15 cellular contexts compared by ENCODE assay signal in the genomic region with DNA sequence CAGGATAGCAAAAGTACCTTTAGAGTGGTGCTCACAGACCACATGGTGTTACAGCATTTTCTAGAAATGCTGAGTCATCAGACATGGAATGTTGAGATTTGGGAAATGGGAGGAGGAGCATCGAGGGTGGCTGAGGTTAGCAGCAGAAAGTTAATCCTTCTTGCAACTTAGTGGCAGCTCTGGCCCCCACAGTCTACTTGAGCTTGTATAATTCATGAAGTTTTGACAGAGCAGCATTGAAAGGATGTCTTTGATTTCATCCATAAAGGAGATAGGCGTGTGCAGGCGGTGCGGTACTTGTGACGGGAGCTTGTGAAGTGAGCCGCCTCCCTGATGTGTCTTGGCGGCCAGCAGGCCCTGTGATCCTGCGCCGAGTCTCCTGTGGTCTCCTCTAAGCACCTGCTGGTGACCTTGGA.
DNase-seq lines count a peak whose midpoint lies in the region; ATAC-seq and TF ChIP-seq lines count a peak whose summit lies in the region.
"Had no signal": no experiment of that assay in that cellular context is flagged by ENCODE, and none has a peak within 500 bp of the region (broad histone marks: within the 10 kb centered on the region; RNA-seq: fewer than 3 reads in every experiment).

No MANE protein-coding gene starts in this region.

- ATAC-seq in HG02798 (IDR thresholded peaks at IDR 0.05; ENCODE audit: poor library complexity, unreplicated experiment) = no peak
- ATAC-seq: activated CD4-positive, CD25-positive, alpha-beta regulatory T cell treated with anti-CD3 and anti-CD28 coated beads, Interleukin-2, amount 50 U/mL, for 24 hours; stimulated activated naive CD8-positive, alpha-beta T cell treated with anti-CD3 and anti-CD28 coated beads, Interleukin-15, amount 100 ng/mL, for 72 hours had no signal

- peaks cover 5% of the 10 kb centered on the region; the same call in 1 of the 2 replicates for H3K9me3 ChIP-seq in SK-N-MC (ENCODE audit: low read depth, low read length)
- no peaks in the 10 kb centered on the region for H3K9me3 ChIP-seq in CD8-positive, alpha-beta memory T cell (ENCODE audit: low read length)
- H3K9me3 ChIP-seq: ascending aorta had no signal

- peaks cover 46 to 68% (median 60%) of the 10 kb centered on the region in 3 donors for H3K4me1 Mint-ChIP-seq in CD8-positive, alpha-beta memory T cell

- peaks cover 0 to 3% of the 10 kb centered on the region in 2 donors for H3K27me3 Mint-ChIP-seq in CD8-positive, alpha-beta memory T cell
- H3K27me3 Mint-ChIP-seq: CD4-positive, CD25-positive, alpha-beta regulatory T cell; stimulated activated naive CD8-positive, alpha-beta T cell treated with anti-CD3 and anti-CD28 coated beads, Interleukin-15, amount 100 ng/mL, for 72 hours had no signal

- POLR2A ChIA-PET in CD8-positive, alpha-beta memory T cell (lab: Charles Lee) = no interaction called here

- H3K27me3 ChIP-seq in CD8-positive, alpha-beta memory T cell (ENCODE audit: insufficient read depth, low read length, poor library complexity, severe bottlenecking) = no peaks in the 10 kb centered on the region
- H3K27me3 ChIP-seq: ascending aorta had no signal

- H3K27ac ChIP-seq in SK-N-MC = peak overlapping the region; percentile 53
- no peak overlapping the region for H3K27ac ChIP-seq in CD8-positive, alpha-beta memory T cell (ENCODE audit: low read depth, low read length)
- H3K27ac ChIP-seq: ascending aorta had no signal

- H3K36me3 Mint-ChIP-seq in CD8-positive, alpha-beta memory T cell = peaks cover 7 to 17% (median 16%) of the 10 kb centered on the region in 3 donors

- peaks cover 0 to 9% (median 0%) of the 10 kb centered on the region in 5 donors for H3K9me3 Mint-ChIP-seq in CD8-positive, alpha-beta memory T cell

- no peak overlapping the region for H3K9ac ChIP-seq in SK-N-MC (ENCODE audit: insufficient read length)

- peaks cover 5% of the 10 kb centered on the region for H3K4me1 ChIP-seq in CD8-positive, alpha-beta memory T cell (ENCODE audit: insufficient read depth, low read length)
- H3K4me1 ChIP-seq: ascending aorta had no signal

- 0 out of 2 replicates have a peak overlapping the region, but pooled peaks have one; percentile 20 for H3K4me3 ChIP-seq in SK-N-MC
- no peak overlapping the region for H3K4me3 ChIP-seq in fibroblast of pulmonary artery (replicated peaks; ENCODE audit: low read depth, low read length)
- no peak overlapping the region for H3K4me3 ChIP-seq in CD8-positive, alpha-beta memory T cell (ENCODE audit: low read length)
- H3K4me3 ChIP-seq: ascending aorta had no signal

- peak overlapping the region in 1 of 8 donors; percentile 32 for H3K27ac Mint-ChIP-seq in CD8-positive, alpha-beta memory T cell
- H3K27ac Mint-ChIP-seq: progenitor cell of endocrine pancreas had no signal

- CTCF ChIA-PET in CD8-positive, alpha-beta memory T cell (lab: Charles Lee) = no interaction called here

- H3K36me3 ChIP-seq in SK-N-MC (ENCODE audit: insufficient read depth, low read length) = no peaks in the 10 kb centered on the region
- no peaks in the 10 kb centered on the region for H3K36me3 ChIP-seq in CD8-positive, alpha-beta memory T cell (ENCODE audit: insufficient read depth, low read length)
- H3K36me3 ChIP-seq: ascending aorta had no signal

- no peak for TF ChIP-seq CTCF in fibroblast of pulmonary artery (IDR thresholded peaks at IDR 0.05; ENCODE audit: low read length, missing control alignments)

- H3K4me3 Mint-ChIP-seq in CD8-positive, alpha-beta memory T cell = no peak overlapping the region
- H3K4me3 Mint-ChIP-seq: stimulated activated naive CD8-positive, alpha-beta T cell treated with anti-CD3 and anti-CD28 coated beads, Interleukin-15, amount 100 ng/mL, for 72 hours had no signal

- peak; percentile 78 for DNase-seq in EH (ENCODE audit: low read depth)
- DNase-seq in SK-N-MC (ENCODE audit: low read depth, low spot score) = peak; percentile 20
- peak; percentile 74 for DNase-seq in fibroblast of pulmonary artery (ENCODE audit: low read depth)
- DNase-seq in renal cortical epithelial cell (ENCODE audit: low read depth) = peak; percentile 45
- DNase-seq in SIG-M5 treated with dmso at 0.1 percent for 504 hours (lab: John Stamatoyannopoulos, UW; ENCODE audit: unreplicated experiment) = no peak
- DNase-seq in NCI-H2227 treated with DMSO at 0.1 percent for 48 hours (lab: John Stamatoyannopoulos, UW) = no peak
- DNase-seq in CD8-positive, alpha-beta memory T cell = no peak
- DNase-seq: CD4-positive, CD25-positive, alpha-beta regulatory T cell; hypothalamus; stimulated activated CD4-positive, alpha-beta T cell treated with anti-CD3 and anti-CD28 coated beads, Interleukin-4, amount 100 ng/mL, for 4 hours; stimulated activated naive CD8-positive, alpha-beta T cell treated with anti-CD3 and anti-CD28 coated beads, Interleukin-15, amount 100 ng/mL, for 72 hours had no signal

Comparison
In these comparisons a context has a peak if more than half of its experiments do, and no peak if none do; other contexts are left out.
1. DNase-seq: peak in EH (single experiment), SK-N-MC (single experiment), fibroblast of pulmonary artery (single experiment) and renal cortical epithelial cell (single experiment); none in SIG-M5 treated with dmso at 0.1 percent for 504 hours (single experiment), NCI-H2227 treated with DMSO at 0.1 percent for 48 hours (single experiment) and CD8-positive, alpha-beta memory T cell (0 of 5).